1 cellular context compared by ENCODE assay signal in genomic region chr6:108002365-108003221, GRCh38.
TF ChIP-seq lines count a peak whose summit lies in the region.

No MANE protein-coding gene starts in this region.

TF ChIP-seq in HepG2, 621 proteins besides CTCF, POLR2A, EP300 and RAD21 (continued from another document and continues in another):
- TF ChIP-seq, protein P1, sequence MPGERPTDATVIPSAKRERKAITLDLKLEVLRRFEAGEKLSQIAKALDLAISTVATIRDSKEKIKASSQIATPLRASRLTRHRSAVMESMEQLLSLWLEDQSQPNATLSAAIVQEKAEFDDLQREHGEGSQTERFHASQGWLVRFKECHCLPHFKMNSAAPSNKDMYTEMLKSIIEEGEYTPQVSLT (CRISPR knock-in tag; IDR thresholded peaks at IDR 0.05; ENCODE audit: borderline replicate concordance, low read depth): no peak
- TF ChIP-seq, protein P2, sequence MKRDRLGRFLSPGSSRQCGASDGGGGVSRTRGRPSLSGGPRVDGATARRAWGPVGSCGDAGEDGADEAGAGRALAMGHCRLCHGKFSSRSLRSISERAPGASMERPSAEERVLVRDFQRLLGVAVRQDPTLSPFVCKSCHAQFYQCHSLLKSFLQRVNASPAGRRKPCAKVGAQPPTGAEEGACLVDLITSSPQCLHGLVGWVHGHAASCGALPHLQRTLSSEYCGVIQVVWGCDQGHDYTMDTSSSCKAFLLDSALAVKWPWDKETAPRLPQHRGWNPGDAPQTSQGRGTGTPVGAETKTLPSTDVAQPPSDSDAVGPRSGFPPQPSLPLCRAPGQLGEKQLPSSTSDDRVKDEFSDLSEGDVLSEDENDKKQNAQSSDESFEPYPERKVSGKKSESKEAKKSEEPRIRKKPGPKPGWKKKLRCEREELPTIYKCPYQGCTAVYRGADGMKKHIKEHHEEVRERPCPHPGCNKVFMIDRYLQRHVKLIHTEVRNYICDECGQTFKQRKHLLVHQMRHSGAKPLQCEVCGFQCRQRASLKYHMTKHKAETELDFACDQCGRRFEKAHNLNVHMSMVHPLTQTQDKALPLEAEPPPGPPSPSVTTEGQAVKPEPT (CRISPR knock-in tag; IDR thresholded peaks at IDR 0.05; ENCODE audit: low read depth): no peak
- TF ChIP-seq NFE2L1 (CRISPR knock-in tag; IDR thresholded peaks at IDR 0.05; ENCODE audit: borderline replicate concordance): no peak
- TF ChIP-seq ZSCAN21 (CRISPR knock-in tag; IDR thresholded peaks at IDR 0.05; ENCODE audit: borderline replicate concordance): no peak
- TF ChIP-seq, protein P3, sequence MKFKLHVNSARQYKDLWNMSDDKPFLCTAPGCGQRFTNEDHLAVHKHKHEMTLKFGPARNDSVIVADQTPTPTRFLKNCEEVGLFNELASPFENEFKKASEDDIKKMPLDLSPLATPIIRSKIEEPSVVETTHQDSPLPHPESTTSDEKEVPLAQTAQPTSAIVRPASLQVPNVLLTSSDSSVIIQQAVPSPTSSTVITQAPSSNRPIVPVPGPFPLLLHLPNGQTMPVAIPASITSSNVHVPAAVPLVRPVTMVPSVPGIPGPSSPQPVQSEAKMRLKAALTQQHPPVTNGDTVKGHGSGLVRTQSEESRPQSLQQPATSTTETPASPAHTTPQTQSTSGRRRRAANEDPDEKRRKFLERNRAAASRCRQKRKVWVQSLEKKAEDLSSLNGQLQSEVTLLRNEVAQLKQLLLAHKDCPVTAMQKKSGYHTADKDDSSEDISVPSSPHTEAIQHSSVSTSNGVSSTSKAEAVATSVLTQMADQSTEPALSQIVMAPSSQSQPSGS (CRISPR knock-in tag; IDR thresholded peaks at IDR 0.05): peak; percentile 50; the same call in 1 of the 2 replicates
- TF ChIP-seq, protein P4, sequence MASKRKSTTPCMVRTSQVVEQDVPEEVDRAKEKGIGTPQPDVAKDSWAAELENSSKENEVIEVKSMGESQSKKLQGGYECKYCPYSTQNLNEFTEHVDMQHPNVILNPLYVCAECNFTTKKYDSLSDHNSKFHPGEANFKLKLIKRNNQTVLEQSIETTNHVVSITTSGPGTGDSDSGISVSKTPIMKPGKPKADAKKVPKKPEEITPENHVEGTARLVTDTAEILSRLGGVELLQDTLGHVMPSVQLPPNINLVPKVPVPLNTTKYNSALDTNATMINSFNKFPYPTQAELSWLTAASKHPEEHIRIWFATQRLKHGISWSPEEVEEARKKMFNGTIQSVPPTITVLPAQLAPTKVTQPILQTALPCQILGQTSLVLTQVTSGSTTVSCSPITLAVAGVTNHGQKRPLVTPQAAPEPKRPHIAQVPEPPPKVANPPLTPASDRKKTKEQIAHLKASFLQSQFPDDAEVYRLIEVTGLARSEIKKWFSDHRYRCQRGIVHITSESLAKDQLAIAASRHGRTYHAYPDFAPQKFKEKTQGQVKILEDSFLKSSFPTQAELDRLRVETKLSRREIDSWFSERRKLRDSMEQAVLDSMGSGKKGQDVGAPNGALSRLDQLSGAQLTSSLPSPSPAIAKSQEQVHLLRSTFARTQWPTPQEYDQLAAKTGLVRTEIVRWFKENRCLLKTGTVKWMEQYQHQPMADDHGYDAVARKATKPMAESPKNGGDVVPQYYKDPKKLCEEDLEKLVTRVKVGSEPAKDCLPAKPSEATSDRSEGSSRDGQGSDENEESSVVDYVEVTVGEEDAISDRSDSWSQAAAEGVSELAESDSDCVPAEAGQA (IDR thresholded peaks at IDR 0.05; ENCODE audit: low read depth): no peak
- TF ChIP-seq, protein P4 (CRISPR knock-in tag; IDR thresholded peaks at IDR 0.05; ENCODE audit: borderline replicate concordance): no peak
- no peak for TF ChIP-seq ZNF292 (CRISPR knock-in tag; IDR thresholded peaks at IDR 0.05; ENCODE audit: borderline replicate concordance, low read depth)
- TF ChIP-seq ZNF841 (CRISPR knock-in tag; IDR thresholded peaks at IDR 0.05; ENCODE audit: borderline replicate concordance): no peak
- TF ChIP-seq CENPT (CRISPR knock-in tag; IDR thresholded peaks at IDR 0.05; ENCODE audit: low read depth): no peak
- no peak for TF ChIP-seq JUND (CRISPR knock-in tag; IDR thresholded peaks at IDR 0.05)
- peak; percentile 30; the same call in 1 of the 2 replicates for TF ChIP-seq PITX1 (CRISPR knock-in tag; IDR thresholded peaks at IDR 0.05)
- no peak for TF ChIP-seq DR1 (CRISPR knock-in tag; IDR thresholded peaks at IDR 0.05)
- no peak for TF ChIP-seq FOXP1 (IDR thresholded peaks at IDR 0.05)
- TF ChIP-seq FOXP1 (CRISPR knock-in tag; IDR thresholded peaks at IDR 0.05): 0 out of 2 replicates have a peak, but pooled peaks have one; percentile 33
- TF ChIP-seq ARID3A (IDR thresholded peaks at IDR 0.05; ENCODE audit: low read depth, low read length): peak; percentile 59; the same call in 1 of the 2 replicates
- no peak for TF ChIP-seq TBL1XR1 (IDR thresholded peaks at IDR 0.05; ENCODE audit: borderline replicate concordance, low read length, partially characterized antibody)
- TF ChIP-seq, protein P5, sequence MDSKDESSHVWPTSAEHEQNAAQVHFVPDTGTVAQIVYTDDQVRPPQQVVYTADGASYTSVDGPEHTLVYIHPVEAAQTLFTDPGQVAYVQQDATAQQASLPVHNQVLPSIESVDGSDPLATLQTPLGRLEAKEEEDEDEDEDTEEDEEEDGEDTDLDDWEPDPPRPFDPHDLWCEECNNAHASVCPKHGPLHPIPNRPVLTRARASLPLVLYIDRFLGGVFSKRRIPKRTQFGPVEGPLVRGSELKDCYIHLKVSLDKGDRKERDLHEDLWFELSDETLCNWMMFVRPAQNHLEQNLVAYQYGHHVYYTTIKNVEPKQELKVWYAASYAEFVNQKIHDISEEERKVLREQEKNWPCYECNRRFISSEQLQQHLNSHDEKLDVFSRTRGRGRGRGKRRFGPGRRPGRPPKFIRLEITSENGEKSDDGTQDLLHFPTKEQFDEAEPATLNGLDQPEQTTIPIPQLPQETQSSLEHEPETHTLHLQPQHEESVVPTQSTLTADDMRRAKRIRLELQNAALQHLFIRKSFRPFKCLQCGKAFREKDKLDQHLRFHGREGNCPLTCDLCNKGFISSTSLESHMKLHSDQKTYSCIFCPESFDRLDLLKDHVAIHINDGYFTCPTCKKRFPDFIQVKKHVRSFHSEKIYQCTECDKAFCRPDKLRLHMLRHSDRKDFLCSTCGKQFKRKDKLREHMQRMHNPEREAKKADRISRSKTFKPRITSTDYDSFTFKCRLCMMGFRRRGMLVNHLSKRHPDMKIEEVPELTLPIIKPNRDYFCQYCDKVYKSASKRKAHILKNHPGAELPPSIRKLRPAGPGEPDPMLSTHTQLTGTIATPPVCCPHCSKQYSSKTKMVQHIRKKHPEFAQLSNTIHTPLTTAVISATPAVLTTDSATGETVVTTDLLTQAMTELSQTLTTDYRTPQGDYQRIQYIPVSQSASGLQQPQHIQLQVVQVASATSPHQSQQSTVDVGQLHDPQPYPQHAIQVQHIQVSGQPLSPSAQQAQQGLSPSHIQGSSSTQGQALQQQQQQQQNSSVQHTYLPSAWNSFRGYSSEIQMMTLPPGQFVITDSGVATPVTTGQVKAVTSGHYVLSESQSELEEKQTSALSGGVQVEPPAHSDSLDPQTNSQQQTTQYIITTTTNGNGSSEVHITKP (CRISPR knock-in tag; IDR thresholded peaks at IDR 0.05; ENCODE audit: low read depth): no peak
- TF ChIP-seq, protein P6, sequence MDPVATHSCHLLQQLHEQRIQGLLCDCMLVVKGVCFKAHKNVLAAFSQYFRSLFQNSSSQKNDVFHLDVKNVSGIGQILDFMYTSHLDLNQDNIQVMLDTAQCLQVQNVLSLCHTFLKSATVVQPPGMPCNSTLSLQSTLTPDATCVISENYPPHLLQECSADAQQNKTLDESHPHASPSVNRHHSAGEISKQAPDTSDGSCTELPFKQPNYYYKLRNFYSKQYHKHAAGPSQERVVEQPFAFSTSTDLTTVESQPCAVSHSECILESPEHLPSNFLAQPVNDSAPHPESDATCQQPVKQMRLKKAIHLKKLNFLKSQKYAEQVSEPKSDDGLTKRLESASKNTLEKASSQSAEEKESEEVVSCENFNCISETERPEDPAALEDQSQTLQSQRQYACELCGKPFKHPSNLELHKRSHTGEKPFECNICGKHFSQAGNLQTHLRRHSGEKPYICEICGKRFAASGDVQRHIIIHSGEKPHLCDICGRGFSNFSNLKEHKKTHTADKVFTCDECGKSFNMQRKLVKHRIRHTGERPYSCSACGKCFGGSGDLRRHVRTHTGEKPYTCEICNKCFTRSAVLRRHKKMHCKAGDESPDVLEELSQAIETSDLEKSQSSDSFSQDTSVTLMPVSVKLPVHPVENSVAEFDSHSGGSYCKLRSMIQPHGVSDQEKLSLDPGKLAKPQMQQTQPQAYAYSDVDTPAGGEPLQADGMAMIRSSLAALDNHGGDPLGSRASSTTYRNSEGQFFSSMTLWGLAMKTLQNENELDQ (CRISPR knock-in tag; IDR thresholded peaks at IDR 0.05; ENCODE audit: borderline replicate concordance): no peak
- no peak for TF ChIP-seq MBD4 (IDR thresholded peaks at IDR 0.05; ENCODE audit: borderline replicate concordance, low read length)
- TF ChIP-seq CBX1 (IDR thresholded peaks at IDR 0.05; ENCODE audit: low read depth): no peak
- no peak; the same call in 1 of the 2 replicates for TF ChIP-seq ZFY (CRISPR knock-in tag; IDR thresholded peaks at IDR 0.05)
- peak; percentile 44; the same call in 1 of the 2 replicates for TF ChIP-seq MEIS1 (CRISPR knock-in tag; IDR thresholded peaks at IDR 0.05; ENCODE audit: borderline replicate concordance)
- no peak for TF ChIP-seq ZNF703 (CRISPR knock-in tag; IDR thresholded peaks at IDR 0.05; ENCODE audit: borderline replicate concordance)
- no peak for TF ChIP-seq CERS6 (CRISPR knock-in tag; IDR thresholded peaks at IDR 0.05)
- no peak for TF ChIP-seq FIP1L1 (IDR thresholded peaks at IDR 0.05; ENCODE audit: borderline replicate concordance, insufficient read depth, low read depth, low read length)
- 0 out of 2 replicates have a peak, but pooled peaks have one; percentile 39 for TF ChIP-seq KLF6 (CRISPR knock-in tag; IDR thresholded peaks at IDR 0.05)
- TF ChIP-seq TOPORS (CRISPR knock-in tag; IDR thresholded peaks at IDR 0.05): no peak
- TF ChIP-seq RFX1 (IDR thresholded peaks at IDR 0.05): no peak
- TF ChIP-seq KDM6A (CRISPR knock-in tag; IDR thresholded peaks at IDR 0.05; ENCODE audit: low read depth): no peak
- TF ChIP-seq ZNF749 (CRISPR knock-in tag; IDR thresholded peaks at IDR 0.05; ENCODE audit: borderline replicate concordance): no peak; the same call in 1 of the 2 replicates
- no peak for TF ChIP-seq ZNF263 (CRISPR knock-in tag; IDR thresholded peaks at IDR 0.05)
- no peak for TF ChIP-seq ZNF552 (CRISPR knock-in tag; IDR thresholded peaks at IDR 0.05; ENCODE audit: borderline replicate concordance)
- TF ChIP-seq ZC3H13 (CRISPR knock-in tag; IDR thresholded peaks at IDR 0.05): no peak
- TF ChIP-seq NONO (IDR thresholded peaks at IDR 0.05): no peak
- no peak for TF ChIP-seq NONO (CRISPR knock-in tag; conservative IDR thresholded peaks at IDR 0.05)
- TF ChIP-seq, protein P7, sequence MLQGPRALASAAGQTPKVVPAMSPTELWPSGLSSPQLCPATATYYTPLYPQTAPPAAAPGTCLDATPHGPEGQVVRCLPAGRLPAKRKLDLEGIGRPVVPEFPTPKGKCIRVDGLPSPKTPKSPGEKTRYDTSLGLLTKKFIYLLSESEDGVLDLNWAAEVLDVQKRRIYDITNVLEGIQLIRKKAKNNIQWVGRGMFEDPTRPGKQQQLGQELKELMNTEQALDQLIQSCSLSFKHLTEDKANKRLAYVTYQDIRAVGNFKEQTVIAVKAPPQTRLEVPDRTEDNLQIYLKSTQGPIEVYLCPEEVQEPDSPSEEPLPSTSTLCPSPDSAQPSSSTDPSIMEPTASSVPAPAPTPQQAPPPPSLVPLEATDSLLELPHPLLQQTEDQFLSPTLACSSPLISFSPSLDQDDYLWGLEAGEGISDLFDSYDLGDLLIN (CRISPR knock-in tag; IDR thresholded peaks at IDR 0.05; ENCODE audit: borderline replicate concordance): no peak
- TF ChIP-seq FOXK2 (IDR thresholded peaks at IDR 0.05): peak; percentile 72
- TF ChIP-seq SIX1 (CRISPR knock-in tag; IDR thresholded peaks at IDR 0.05; ENCODE audit: borderline replicate concordance): no peak
- no peak for TF ChIP-seq TCF7 (IDR thresholded peaks at IDR 0.05; ENCODE audit: low read depth)
- TF ChIP-seq ZNF562 (CRISPR knock-in tag; IDR thresholded peaks at IDR 0.05; ENCODE audit: borderline replicate concordance): no peak
- TF ChIP-seq ZNF431 (CRISPR knock-in tag; IDR thresholded peaks at IDR 0.05; ENCODE audit: borderline replicate concordance, low read depth): no peak
- no peak for TF ChIP-seq HCFC1 (IDR thresholded peaks at IDR 0.05; ENCODE audit: low read depth, low read length)
- TF ChIP-seq ZNF251 (CRISPR knock-in tag; IDR thresholded peaks at IDR 0.05): no peak
- TF ChIP-seq ZNF816 (CRISPR knock-in tag; IDR thresholded peaks at IDR 0.05; ENCODE audit: borderline replicate concordance): 0 out of 2 replicates have a peak, but pooled peaks have one; percentile 10
- no peak; the same call in 1 of the 2 replicates for TF ChIP-seq FOXJ3 (CRISPR knock-in tag; IDR thresholded peaks at IDR 0.05; ENCODE audit: borderline replicate concordance)
